ENCODE assay signal across 8 cellular contexts in the genomic region with DNA sequence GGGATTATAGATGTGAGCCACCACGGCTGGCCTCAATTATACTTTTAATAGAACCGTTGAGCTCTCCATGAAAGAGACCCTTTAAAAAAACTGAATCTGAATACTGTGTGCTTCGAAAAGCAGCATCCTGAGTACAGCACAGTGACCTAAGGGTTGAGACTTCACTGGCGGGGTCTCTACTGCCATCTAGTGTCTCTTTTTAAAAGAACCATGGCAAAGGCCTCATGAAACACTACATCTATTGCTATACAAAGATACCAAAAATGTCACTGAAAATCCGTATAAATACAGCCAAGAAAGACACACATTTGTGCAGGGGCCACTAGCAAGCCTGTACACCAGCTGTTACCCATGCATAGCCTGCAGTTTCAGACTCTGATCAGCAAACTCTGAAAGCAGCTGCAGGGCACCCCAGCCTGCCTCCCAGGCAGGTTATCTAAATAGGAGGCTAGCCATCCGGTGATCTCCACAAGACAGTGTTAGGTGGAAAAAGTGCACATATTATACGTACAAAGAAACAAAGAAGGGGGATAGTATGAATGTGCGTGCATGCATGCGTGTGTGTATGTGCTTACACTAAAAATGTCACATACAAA. TPM values are rescaled to one million over a fixed set of nuclear protein-coding genes. Genes with fewer than 3 reads are reported as not detected.
DNase-seq lines count a peak whose midpoint lies in the region; ATAC-seq and TF ChIP-seq lines count a peak whose summit lies in the region.

No MANE protein-coding gene starts in this region.

- no peaks in the 10 kb centered on the region for H3K9me3 Mint-ChIP-seq in central memory CD8-positive, alpha-beta T cell
- no peaks in the 10 kb centered on the region for H3K9me3 Mint-ChIP-seq in stimulated activated effector memory CD8-positive, alpha-beta T cell treated with anti-CD3 and anti-CD28 coated beads, Interleukin-12 subunit alpha, Interleukin-12 subunit beta, amount 100 ng/mL, for 72 hours

- intact Hi-C loops in A673 (cut with micrococcal nuclease; ENCODE audit: unreplicated experiment) (loop anchor here (2.0 to 10.0 kb wide), 2 partner anchors 87 to 347 kb away; partner anchors contain the start of gene ACTG1), posterior vena cava (cut with DNase I) (loop anchor here (5.0 to 10.0 kb wide), 4 partner anchors 44 to 349 kb away; partner anchors contain the start of gene FSCN2 (in 1 of the 2))

- peak; percentile 71 for ATAC-seq in central memory CD8-positive, alpha-beta T cell (replicated peaks; ENCODE audit: extremely low read depth, poor library complexity, severe bottlenecking)
- peak; percentile 92 for ATAC-seq in stimulated activated effector memory CD8-positive, alpha-beta T cell treated with anti-CD3 and anti-CD28 coated beads, Interleukin-12 subunit alpha, Interleukin-12 subunit beta, amount 100 ng/mL, for 72 hours

- BruUV-seq in A673 (replicated peaks; lab: Mats Ljungman, UMichigan), result no TSS peak

- H3K4me3 ChIP-seq in A673 (ENCODE audit: low read depth, low read length, poor library complexity, severe bottlenecking), result no peak overlapping the region
- H3K4me3 ChIP-seq in GM12864 (ENCODE audit: low read depth, low read length), result no peak overlapping the region

- H3K27ac ChIP-seq in A673 (ENCODE audit: low read depth, low read length, poor library complexity, severe bottlenecking), result no peak overlapping the region

- peaks cover 84% of the 10 kb centered on the region for H3K36me3 ChIP-seq in A673 (ENCODE audit: insufficient read depth, low read length, poor library complexity, severe bottlenecking)

- peak overlapping the region; percentile 41 for H3K27ac Mint-ChIP-seq in central memory CD8-positive, alpha-beta T cell (ENCODE audit: low read depth)
- no peak overlapping the region for H3K27ac Mint-ChIP-seq in stimulated activated effector memory CD8-positive, alpha-beta T cell treated with anti-CD3 and anti-CD28 coated beads, Interleukin-12 subunit alpha, Interleukin-12 subunit beta, amount 100 ng/mL, for 72 hours

- H3K4me1 ChIP-seq in A673 (ENCODE audit: insufficient read depth, low read length, poor library complexity, severe bottlenecking), result peaks cover 4% of the 10 kb centered on the region

- POLR2A ChIA-PET in A673 (lab: Charles Lee; ENCODE audit: low non-redundant PET), result no interaction called here

- DNase-seq in A673 (ENCODE audit: low spot score) (peak; percentile 87), GM12864 (ENCODE audit: low read depth) (peak; percentile 24), NCI-H1694 treated with DMSO at 0.1 percent for 48 hours (lab: John Stamatoyannopoulos, UW) (peak; percentile 83), T-helper 1 cell (peak in 4 of 5 donors; percentile 14 to 55 (median 28)), kidney glomerular epithelial cell (lab: John Stamatoyannopoulos, UW) (peak; percentile 56), posterior vena cava (ENCODE audit: low spot score) (no peak)
- DNase-seq in central memory CD8-positive, alpha-beta T cell (ENCODE audit: low spot score in 2 of 2), result peak in 1 of 2 donors; percentile 42
- peak; percentile 21 to 56 for DNase-seq in stimulated activated effector memory CD8-positive, alpha-beta T cell treated with anti-CD3 and anti-CD28 coated beads, Interleukin-12 subunit alpha, Interleukin-12 subunit beta, amount 100 ng/mL, for 72 hours (ENCODE audit: low spot score in 2 of 2)

- H3K27me3 ChIP-seq in A673 (replicated peaks; ENCODE audit: insufficient read depth, low read depth, low read length, poor library complexity), result no peaks in the 10 kb centered on the region

- H3K4me1 Mint-ChIP-seq in central memory CD8-positive, alpha-beta T cell, result peaks cover 7% of the 10 kb centered on the region
- peaks cover 8% of the 10 kb centered on the region for H3K4me1 Mint-ChIP-seq in stimulated activated effector memory CD8-positive, alpha-beta T cell treated with anti-CD3 and anti-CD28 coated beads, Interleukin-12 subunit alpha, Interleukin-12 subunit beta, amount 100 ng/mL, for 72 hours

- no peak overlapping the region for H3K4me3 Mint-ChIP-seq in central memory CD8-positive, alpha-beta T cell
- no peak overlapping the region for H3K4me3 Mint-ChIP-seq in stimulated activated effector memory CD8-positive, alpha-beta T cell treated with anti-CD3 and anti-CD28 coated beads, Interleukin-12 subunit alpha, Interleukin-12 subunit beta, amount 100 ng/mL, for 72 hours

- TF ChIP-seq CTCF in A673 (conservative IDR thresholded peaks at IDR 0.05; ENCODE audit: low read depth, low read length) (peak; percentile 84), GM12864 (IDR thresholded peaks at IDR 0.05; ENCODE audit: low read depth, low read length, missing control alignments) (peak; percentile 74)

- no peaks in the 10 kb centered on the region for H3K27me3 Mint-ChIP-seq in central memory CD8-positive, alpha-beta T cell

- CTCF ChIA-PET in A673 (lab: Charles Lee), result interaction anchor here (0.6 kb wide), 2 partner anchors 27 to 49 kb away, joined by 3 read pairs; partner anchors contain the start of gene FAAP100

- peaks cover 64% of the 10 kb centered on the region for H3K36me3 Mint-ChIP-seq in central memory CD8-positive, alpha-beta T cell (ENCODE audit: insufficient read depth)
- H3K36me3 Mint-ChIP-seq in stimulated activated effector memory CD8-positive, alpha-beta T cell treated with anti-CD3 and anti-CD28 coated beads, Interleukin-12 subunit alpha, Interleukin-12 subunit beta, amount 100 ng/mL, for 72 hours, result peaks cover 100% of the 10 kb centered on the region

- H3K9me3 ChIP-seq in A673 (ENCODE audit: low read depth, low read length, poor library complexity, severe bottlenecking), result no peaks in the 10 kb centered on the region

RNA-seq across cellular contexts. Expression of gene NPLOC4, which starts 35.3 kb away (rescaled TPM):
- 188 and 195 TPM in 2 replicates for total RNA-seq in A673 (2021)
- 10 to 100 TPM; 77.7 to 87.3 TPM for total RNA-seq in posterior vena cava

RNA-seq across cellular contexts. Expression of gene TSPAN10, which starts 35.4 kb away (rescaled TPM):
- total RNA-seq in A673 (2021) (0.74 and 1.1 TPM in 2 replicates), posterior vena cava (under 1 TPM; 0.14 to 0.51 TPM)

RNA-seq across cellular contexts. Expression of gene FAAP100, which starts 49.5 kb away (rescaled TPM):
- total RNA-seq in A673 (2021), result 49.4 and 49.5 TPM in 2 replicates
- 10 to 100 TPM; 18.9 TPM for total RNA-seq in posterior vena cava

RNA-seq across cellular contexts. Expression of gene PDE6G, which starts 54.7 kb away (rescaled TPM):
- total RNA-seq in A673 (2021), result 0.43 and 0.52 TPM in 2 replicates
- total RNA-seq in posterior vena cava, result not detected
